ENCODE assay signal across 12 cellular contexts in the genomic region with DNA sequence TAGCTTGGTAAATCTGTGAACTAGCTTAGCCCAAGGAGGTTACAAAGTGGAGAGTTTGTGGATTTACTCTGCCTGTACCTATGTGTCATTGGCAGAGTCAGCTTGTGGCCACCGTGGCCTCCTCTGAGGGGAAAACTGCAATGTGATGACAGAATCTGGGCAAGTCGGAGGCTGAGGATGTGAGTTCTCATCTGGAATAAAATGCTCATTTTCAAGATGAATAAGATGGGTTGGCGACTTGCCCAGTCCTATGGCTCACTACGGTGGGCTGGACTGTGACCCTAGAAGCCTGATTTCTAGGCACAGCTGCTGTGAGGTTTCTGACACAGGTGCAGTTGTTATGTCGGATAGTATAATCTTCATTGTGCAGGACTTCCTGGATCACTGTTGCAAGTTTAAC.
DNase-seq lines count a peak whose midpoint lies in the region; ATAC-seq lines count a peak whose summit lies in the region.
"Had no signal": no experiment of that assay in that cellular context is flagged by ENCODE, and none has a peak within 500 bp of the region (broad histone marks: within the 10 kb centered on the region; RNA-seq: fewer than 3 reads in every experiment).

No MANE protein-coding gene starts in this region.

- peaks cover 6% of the 10 kb centered on the region for H3K4me1 ChIP-seq in mesenchymal stem cell (ENCODE audit: control insufficient read depth, insufficient read depth, low read depth, low read length)

- no peak overlapping the region for H2BK15ac ChIP-seq in mesenchymal stem cell (ENCODE audit: low read depth, poor library complexity, severe bottlenecking)

- CTCF ChIA-PET in activated naive CD4-positive, alpha-beta T cell treated with anti-CD3 and anti-CD28 coated beads for 36 hours (lab: Charles Lee) = interaction anchor here (0.8 to 1.1 kb wide), 2 partner anchors 48 to 217 kb away, joined by 3 read pairs; no protein-coding TSS in a partner anchor

- peak overlapping the region in 1 of 2 experiments; percentile 52 for H3K4me3 ChIP-seq in mesenchymal stem cell (ENCODE audit: insufficient read depth in 1 of 2, low read depth in 1 of 2, low read length in 2 of 2)

- H2BK12ac ChIP-seq in mesenchymal stem cell (ENCODE audit: low read length in 2 of 2) = no peak overlapping the region

- H3K27ac Mint-ChIP-seq in activated naive CD4-positive, alpha-beta T cell treated with anti-CD3 and anti-CD28 coated beads for 36 hours = no peak overlapping the region
- no peak overlapping the region for H3K27ac Mint-ChIP-seq in activated T-cell treated with anti-CD3 and anti-CD28 coated beads, Interleukin-2, amount 50 U/mL, for 72 hours
- H3K27ac Mint-ChIP-seq: stimulated activated naive B cell treated with anti-CD40 and anti-IgM and Interleukin-4, amounts not matched to agents 10 μg/mL and 1 μg/mL and 100 μg/mL, for 72 hours had no signal

- no peak overlapping the region for H2AFZ ChIP-seq in mesenchymal stem cell (ENCODE audit: low read depth, low read length)

- peak; percentile 63 for DNase-seq in activated naive CD4-positive, alpha-beta T cell treated with anti-CD3 and anti-CD28 coated beads for 36 hours
- no peak for DNase-seq in activated naive CD4-positive, alpha-beta T cell (lab: John Stamatoyannopoulos, UW)
- peak; percentile 75 to 81 for DNase-seq in activated T-cell treated with anti-CD3 and anti-CD28 coated beads, Interleukin-2, amount 50 U/mL, for 72 hours
- DNase-seq in mesenchymal stem cell (no peak), superior temporal gyrus (ENCODE audit: extremely low spot score) (peak; percentile 15), D341Med (ENCODE audit: low spot score) (no peak), activated gamma-delta T cell treated with Interleukin-2 at 50 U/mL for 16 hours (no peak)
- no peak for DNase-seq in activated effector memory CD4-positive, alpha-beta T cell treated with anti-CD3 and anti-CD28 coated beads, Interleukin-2, amount 50 U/mL, for 16 hours
- DNase-seq: activated gamma-delta T cell; C1 segment of cervical spinal cord; NCI-H1436 treated with DMSO at 0.1 percent for 48 hours; stimulated activated naive B cell treated with anti-CD40 and anti-IgM and Interleukin-4, amounts not matched to agents 10 μg/mL and 1 μg/mL and 100 μg/mL, for 72 hours had no signal

- no peaks in the 10 kb centered on the region for H3K9me3 Mint-ChIP-seq in activated naive CD4-positive, alpha-beta T cell treated with anti-CD3 and anti-CD28 coated beads for 36 hours
- H3K9me3 Mint-ChIP-seq in activated T-cell treated with anti-CD3 and anti-CD28 coated beads, Interleukin-2, amount 50 U/mL, for 72 hours = no peaks in the 10 kb centered on the region
- H3K9me3 Mint-ChIP-seq: stimulated activated naive B cell treated with anti-CD40 and anti-IgM and Interleukin-4, amounts not matched to agents 10 μg/mL and 1 μg/mL and 100 μg/mL, for 72 hours had no signal

- H2BK5ac ChIP-seq in mesenchymal stem cell (ENCODE audit: low read depth, low read length, poor library complexity, severe bottlenecking) = no peak overlapping the region

- H2BK120ac ChIP-seq in mesenchymal stem cell (ENCODE audit: low read depth, low read length) = no peak overlapping the region

- H3K14ac ChIP-seq in mesenchymal stem cell (ENCODE audit: low read length in 2 of 2) = no peak overlapping the region

- H3K27me3 ChIP-seq in mesenchymal stem cell (ENCODE audit: control insufficient read depth in 1 of 2, insufficient read depth in 1 of 2, low read length in 2 of 2) = no peaks in the 10 kb centered on the region

- H4K91ac ChIP-seq in mesenchymal stem cell (ENCODE audit: low read length) = no peak overlapping the region

- ATAC-seq in activated T-cell treated with anti-CD3 and anti-CD28 coated beads, Interleukin-2, amount 50 U/mL, for 72 hours (replicated peaks in 1 of 2) = peak; percentile 99 to 100

- no peak overlapping the region for H3K4me3 Mint-ChIP-seq in activated naive CD4-positive, alpha-beta T cell treated with anti-CD3 and anti-CD28 coated beads for 36 hours
- no peak overlapping the region for H3K4me3 Mint-ChIP-seq in activated T-cell treated with anti-CD3 and anti-CD28 coated beads, Interleukin-2, amount 50 U/mL, for 72 hours
- H3K4me3 Mint-ChIP-seq: stimulated activated naive B cell treated with anti-CD40 and anti-IgM and Interleukin-4, amounts not matched to agents 10 μg/mL and 1 μg/mL and 100 μg/mL, for 72 hours had no signal

- H3K4ac ChIP-seq in mesenchymal stem cell (ENCODE audit: low read depth in 1 of 2, low read length in 2 of 2) = no peak overlapping the region

- H3K23ac ChIP-seq in mesenchymal stem cell (ENCODE audit: low read length in 2 of 2) = no peak overlapping the region

- no peak overlapping the region for H3K4me2 ChIP-seq in mesenchymal stem cell (ENCODE audit: low read length, poor library complexity, severe bottlenecking)

- H3K27me3 Mint-ChIP-seq in activated naive CD4-positive, alpha-beta T cell treated with anti-CD3 and anti-CD28 coated beads for 36 hours (ENCODE audit: low read depth) = peaks cover 13% of the 10 kb centered on the region
- H3K27me3 Mint-ChIP-seq in activated T-cell treated with anti-CD3 and anti-CD28 coated beads, Interleukin-2, amount 50 U/mL, for 72 hours (ENCODE audit: low read depth) = peaks cover 35% of the 10 kb centered on the region

- H2AK5ac ChIP-seq in mesenchymal stem cell (ENCODE audit: low read length, severe bottlenecking) = no peak overlapping the region

- H3K18ac ChIP-seq in mesenchymal stem cell (ENCODE audit: low read depth in 1 of 2, low read length in 2 of 2) = no peak overlapping the region

- intact Hi-C loops in activated naive CD4-positive, alpha-beta T cell treated with anti-CD3 and anti-CD28 coated beads for 36 hours (cut with micrococcal nuclease) = no loop called here

- peak overlapping the region; percentile 58 for H3K9ac ChIP-seq in mesenchymal stem cell (ENCODE audit: low read length)

- 69% methylated on average over 4 of the region's 5 CpGs for WGBS in mesenchymal stem cell

- no peak overlapping the region for H3K27ac ChIP-seq in mesenchymal stem cell (ENCODE audit: low read length, poor library complexity, severe bottlenecking)

- peaks cover 7% of the 10 kb centered on the region for H3K4me1 Mint-ChIP-seq in activated naive CD4-positive, alpha-beta T cell treated with anti-CD3 and anti-CD28 coated beads for 36 hours (ENCODE audit: low read depth)
- H3K4me1 Mint-ChIP-seq in activated T-cell treated with anti-CD3 and anti-CD28 coated beads, Interleukin-2, amount 50 U/mL, for 72 hours (ENCODE audit: low read depth) = peaks cover 23% of the 10 kb centered on the region
- H3K4me1 Mint-ChIP-seq: stimulated activated naive B cell treated with anti-CD40 and anti-IgM and Interleukin-4, amounts not matched to agents 10 μg/mL and 1 μg/mL and 100 μg/mL, for 72 hours had no signal

- H3K36me3 ChIP-seq in mesenchymal stem cell (ENCODE audit: control insufficient read depth in 1 of 2, insufficient read depth in 2 of 2, low read depth in 1 of 2, low read length in 2 of 2) = no peaks in the 10 kb centered on the region

- no peak overlapping the region for H4K8ac ChIP-seq in mesenchymal stem cell (ENCODE audit: low read length)

- no peaks in the 10 kb centered on the region for H3K79me1 ChIP-seq in mesenchymal stem cell (replicated peaks; ENCODE audit: low read length, poor library complexity, severe bottlenecking)

- H3K9me3 ChIP-seq in mesenchymal stem cell (ENCODE audit: control insufficient read depth, low read length) = no peaks in the 10 kb centered on the region

- no peaks in the 10 kb centered on the region for H3K36me3 Mint-ChIP-seq in activated naive CD4-positive, alpha-beta T cell treated with anti-CD3 and anti-CD28 coated beads for 36 hours (ENCODE audit: low read depth)
- H3K36me3 Mint-ChIP-seq in activated T-cell treated with anti-CD3 and anti-CD28 coated beads, Interleukin-2, amount 50 U/mL, for 72 hours (ENCODE audit: insufficient read depth in 2 of 2) = no peaks in the 10 kb centered on the region
- H3K36me3 Mint-ChIP-seq: stimulated activated naive B cell treated with anti-CD40 and anti-IgM and Interleukin-4, amounts not matched to agents 10 μg/mL and 1 μg/mL and 100 μg/mL, for 72 hours had no signal

Comparison
In these comparisons a context has a peak if more than half of its experiments do, and no peak if none do; other contexts are left out.
1. DNase-seq: peak in activated naive CD4-positive, alpha-beta T cell treated with anti-CD3 and anti-CD28 coated beads for 36 hours (single experiment), activated T-cell treated with anti-CD3 and anti-CD28 coated beads, Interleukin-2, amount 50 U/mL, for 72 hours (2 of 2) and superior temporal gyrus (single experiment); none in activated naive CD4-positive, alpha-beta T cell (0 of 4), mesenchymal stem cell (single experiment), D341Med (single experiment), activated gamma-delta T cell treated with Interleukin-2 at 50 U/mL for 16 hours (single experiment) and activated effector memory CD4-positive, alpha-beta T cell treated with anti-CD3 and anti-CD28 coated beads, Interleukin-2, amount 50 U/mL, for 16 hours (single experiment).